In the genomic region with DNA sequence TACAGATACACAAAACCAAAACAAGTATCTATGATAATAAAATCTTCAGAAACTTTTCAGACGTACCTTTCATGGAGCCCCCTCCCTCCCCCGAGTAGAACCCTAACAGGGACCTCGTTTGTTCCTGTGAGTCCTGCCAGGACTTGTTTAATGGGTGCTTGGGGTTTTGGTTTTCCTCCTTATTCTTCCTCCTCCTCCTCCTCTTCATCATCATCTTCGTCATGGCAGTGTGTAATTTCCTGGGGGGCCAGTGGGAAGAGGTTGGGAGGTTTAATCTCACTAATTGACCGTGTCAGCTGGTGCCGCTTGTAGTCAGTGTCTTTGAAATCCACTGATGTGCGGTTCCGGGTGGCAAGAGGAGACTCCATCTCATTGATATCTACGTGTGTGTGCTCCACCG, we compare ENCODE assay signal across 23 cellular contexts.
DNase-seq lines count a peak whose midpoint lies in the region; ATAC-seq and TF ChIP-seq lines count a peak whose summit lies in the region.
"Had no signal": no experiment of that assay in that cellular context is flagged by ENCODE, and none has a peak within 500 bp of the region (broad histone marks: within the 10 kb centered on the region; RNA-seq: fewer than 3 reads in every experiment).

No MANE protein-coding gene starts in this region.

- no peak for ATAC-seq in WTC11
- ATAC-seq in memory B cell (ENCODE audit: low read depth): no peak
- no peak for ATAC-seq in stimulated activated naive B cell treated with anti-CD40 and anti-IgM and Interleukin-4, amounts not matched to agents 10 μg/mL and 1 μg/mL and 100 μg/mL, for 72 hours (replicated peaks)
- ATAC-seq: CD8-positive, alpha-beta T cell; GM12878; PC-3; Right ventricle myocardium inferior had no signal

- H3K9me3 Mint-ChIP-seq in activated naive CD4-positive, alpha-beta T cell treated with anti-CD3 and anti-CD28 coated beads, Interleukin-2, amount 10 ng/mL, durations not matched to agents 7 days and 5 days: no peaks in the 10 kb centered on the region
- H3K9me3 Mint-ChIP-seq in WTC11 (no peaks in the 10 kb centered on the region), memory B cell (no peaks in the 10 kb centered on the region)
- H3K9me3 Mint-ChIP-seq in stimulated activated naive B cell treated with anti-CD40 and anti-IgM and Interleukin-4, amounts not matched to agents 10 μg/mL and 1 μg/mL and 100 μg/mL, for 72 hours: no peaks in the 10 kb centered on the region
- H3K9me3 Mint-ChIP-seq: CD8-positive, alpha-beta T cell had no signal

- peak overlapping the region; percentile 39 for H3K27ac Mint-ChIP-seq in activated naive CD4-positive, alpha-beta T cell treated with anti-CD3 and anti-CD28 coated beads, Interleukin-2, amount 10 ng/mL, durations not matched to agents 7 days and 5 days
- H3K27ac Mint-ChIP-seq in WTC11: peak overlapping the region; percentile 62
- peak overlapping the region; percentile 50 for H3K27ac Mint-ChIP-seq in memory B cell
- peak overlapping the region; percentile 25 for H3K27ac Mint-ChIP-seq in stimulated activated naive B cell treated with anti-CD40 and anti-IgM and Interleukin-4, amounts not matched to agents 10 μg/mL and 1 μg/mL and 100 μg/mL, for 72 hours

- POLR2A ChIA-PET in WTC11 (lab: Charles Lee): no interaction called here

- no peak for DNase-seq in activated naive CD4-positive, alpha-beta T cell treated with anti-CD3 and anti-CD28 coated beads, Interleukin-2, amount 10 ng/mL, durations not matched to agents 7 days and 5 days
- DNase-seq in activated naive CD4-positive, alpha-beta T cell treated with Interleukin-2 at 50 U/mL for 16 hours: no peak
- DNase-seq in WTC11 (ENCODE audit: low spot score) (no peak), memory B cell (ENCODE audit: low spot score in 2 of 2) (no peak), NCI-H2107 treated with DMSO at 0.1 percent for 48 hours (lab: John Stamatoyannopoulos, UW; ENCODE audit: unreplicated experiment) (no peak), T-helper 1 cell (no peak)
- no peak for DNase-seq in stimulated activated naive B cell treated with anti-CD40 and anti-IgM and Interleukin-4, amounts not matched to agents 10 μg/mL and 1 μg/mL and 100 μg/mL, for 72 hours
- DNase-seq: C1 segment of cervical spinal cord; Caco-2; CD8-positive, alpha-beta T cell; GOT3; HCEC 1CT; IMR-90; KG1; MG63; NCI-H2029; NCI-H446 treated with DMSO at 0.1 percent for 48 hours; NCI-H526; NCI-H82; NK-92 treated with Interleukin-12 subunit alpha and Interleukin-12 subunit beta, amount 100 ng/mL, for 24 hours; PC-3 had no signal

- H3K4me1 Mint-ChIP-seq in activated naive CD4-positive, alpha-beta T cell treated with anti-CD3 and anti-CD28 coated beads, Interleukin-2, amount 10 ng/mL, durations not matched to agents 7 days and 5 days: no peaks in the 10 kb centered on the region
- no peaks in the 10 kb centered on the region for H3K4me1 Mint-ChIP-seq in WTC11
- H3K4me1 Mint-ChIP-seq in memory B cell: no peaks in the 10 kb centered on the region
- no peaks in the 10 kb centered on the region for H3K4me1 Mint-ChIP-seq in stimulated activated naive B cell treated with anti-CD40 and anti-IgM and Interleukin-4, amounts not matched to agents 10 μg/mL and 1 μg/mL and 100 μg/mL, for 72 hours

- CTCF ChIA-PET in activated naive CD4-positive, alpha-beta T cell treated with anti-CD3 and anti-CD28 coated beads, Interleukin-2, amount 10 ng/mL, durations not matched to agents 7 days and 5 days (lab: Charles Lee): interaction anchor here (1.1 kb wide), 1 partner anchor 21 kb away, joined by 3 read pairs; no protein-coding TSS in a partner anchor
- CTCF ChIA-PET in WTC11 (lab: Charles Lee): interaction anchor here (1.1 kb wide), 1 partner anchor 155 kb away, joined by 4 read pairs; no protein-coding TSS in a partner anchor

- peaks cover 65% of the 10 kb centered on the region for H3K36me3 Mint-ChIP-seq in activated naive CD4-positive, alpha-beta T cell treated with anti-CD3 and anti-CD28 coated beads, Interleukin-2, amount 10 ng/mL, durations not matched to agents 7 days and 5 days
- H3K36me3 Mint-ChIP-seq in WTC11 (peaks cover 72% of the 10 kb centered on the region), memory B cell (peaks cover 26% of the 10 kb centered on the region)
- peaks cover 27 to 57% of the 10 kb centered on the region in 2 donors for H3K36me3 Mint-ChIP-seq in stimulated activated naive B cell treated with anti-CD40 and anti-IgM and Interleukin-4, amounts not matched to agents 10 μg/mL and 1 μg/mL and 100 μg/mL, for 72 hours

- no peak overlapping the region for H3K4me3 Mint-ChIP-seq in activated naive CD4-positive, alpha-beta T cell treated with anti-CD3 and anti-CD28 coated beads, Interleukin-2, amount 10 ng/mL, durations not matched to agents 7 days and 5 days
- H3K4me3 Mint-ChIP-seq in WTC11 (no peak overlapping the region), memory B cell (no peak overlapping the region)
- no peak overlapping the region for H3K4me3 Mint-ChIP-seq in stimulated activated naive B cell treated with anti-CD40 and anti-IgM and Interleukin-4, amounts not matched to agents 10 μg/mL and 1 μg/mL and 100 μg/mL, for 72 hours
- H3K4me3 Mint-ChIP-seq: CD8-positive, alpha-beta T cell had no signal

- no peak for TF ChIP-seq CTCF in WTC11 (IDR thresholded peaks at IDR 0.05)

- no peaks in the 10 kb centered on the region for H3K27me3 Mint-ChIP-seq in activated naive CD4-positive, alpha-beta T cell treated with anti-CD3 and anti-CD28 coated beads, Interleukin-2, amount 10 ng/mL, durations not matched to agents 7 days and 5 days
- H3K27me3 Mint-ChIP-seq in WTC11 (ENCODE audit: low read depth): no peaks in the 10 kb centered on the region
- no peaks in the 10 kb centered on the region for H3K27me3 Mint-ChIP-seq in memory B cell
- no peaks in the 10 kb centered on the region for H3K27me3 Mint-ChIP-seq in stimulated activated naive B cell treated with anti-CD40 and anti-IgM and Interleukin-4, amounts not matched to agents 10 μg/mL and 1 μg/mL and 100 μg/mL, for 72 hours

TF ChIP-seq in WTC11, 78 proteins besides CTCF, POLR2A, EP300 and RAD21 (continues in another document):
- TF ChIP-seq MXD4 (CRISPR knock-in tag; IDR thresholded peaks at IDR 0.05; ENCODE audit: borderline replicate concordance) (no peak), CREM (CRISPR knock-in tag; IDR thresholded peaks at IDR 0.05) (no peak), ZNF232 (CRISPR knock-in tag; IDR thresholded peaks at IDR 0.05) (no peak), TEAD4 (CRISPR knock-in tag; IDR thresholded peaks at IDR 0.05) (no peak), TP53 (CRISPR knock-in tag; IDR thresholded peaks at IDR 0.05) (no peak), SMAD4 (CRISPR knock-in tag; IDR thresholded peaks at IDR 0.05) (no peak), NFATC4 (CRISPR knock-in tag; IDR thresholded peaks at IDR 0.05) (no peak), ESRRA (CRISPR knock-in tag; IDR thresholded peaks at IDR 0.05; ENCODE audit: borderline replicate concordance) (no peak), ZNF671 (CRISPR knock-in tag; IDR thresholded peaks at IDR 0.05) (no peak)
- TF ChIP-seq, protein P1, sequence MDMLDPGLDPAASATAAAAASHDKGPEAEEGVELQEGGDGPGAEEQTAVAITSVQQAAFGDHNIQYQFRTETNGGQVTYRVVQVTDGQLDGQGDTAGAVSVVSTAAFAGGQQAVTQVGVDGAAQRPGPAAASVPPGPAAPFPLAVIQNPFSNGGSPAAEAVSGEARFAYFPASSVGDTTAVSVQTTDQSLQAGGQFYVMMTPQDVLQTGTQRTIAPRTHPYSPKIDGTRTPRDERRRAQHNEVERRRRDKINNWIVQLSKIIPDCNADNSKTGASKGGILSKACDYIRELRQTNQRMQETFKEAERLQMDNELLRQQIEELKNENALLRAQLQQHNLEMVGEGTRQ (CRISPR knock-in tag; IDR thresholded peaks at IDR 0.05): no peak
- TF ChIP-seq, protein P2, sequence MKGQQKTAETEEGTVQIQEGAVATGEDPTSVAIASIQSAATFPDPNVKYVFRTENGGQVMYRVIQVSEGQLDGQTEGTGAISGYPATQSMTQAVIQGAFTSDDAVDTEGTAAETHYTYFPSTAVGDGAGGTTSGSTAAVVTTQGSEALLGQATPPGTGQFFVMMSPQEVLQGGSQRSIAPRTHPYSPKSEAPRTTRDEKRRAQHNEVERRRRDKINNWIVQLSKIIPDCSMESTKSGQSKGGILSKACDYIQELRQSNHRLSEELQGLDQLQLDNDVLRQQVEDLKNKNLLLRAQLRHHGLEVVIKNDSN (CRISPR knock-in tag; IDR thresholded peaks at IDR 0.05): no peak
- TF ChIP-seq, protein P3, sequence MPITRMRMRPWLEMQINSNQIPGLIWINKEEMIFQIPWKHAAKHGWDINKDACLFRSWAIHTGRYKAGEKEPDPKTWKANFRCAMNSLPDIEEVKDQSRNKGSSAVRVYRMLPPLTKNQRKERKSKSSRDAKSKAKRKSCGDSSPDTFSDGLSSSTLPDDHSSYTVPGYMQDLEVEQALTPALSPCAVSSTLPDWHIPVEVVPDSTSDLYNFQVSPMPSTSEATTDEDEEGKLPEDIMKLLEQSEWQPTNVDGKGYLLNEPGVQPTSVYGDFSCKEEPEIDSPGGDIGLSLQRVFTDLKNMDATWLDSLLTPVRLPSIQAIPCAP (CRISPR knock-in tag; IDR thresholded peaks at IDR 0.05): no peak
- TF ChIP-seq, protein P4, sequence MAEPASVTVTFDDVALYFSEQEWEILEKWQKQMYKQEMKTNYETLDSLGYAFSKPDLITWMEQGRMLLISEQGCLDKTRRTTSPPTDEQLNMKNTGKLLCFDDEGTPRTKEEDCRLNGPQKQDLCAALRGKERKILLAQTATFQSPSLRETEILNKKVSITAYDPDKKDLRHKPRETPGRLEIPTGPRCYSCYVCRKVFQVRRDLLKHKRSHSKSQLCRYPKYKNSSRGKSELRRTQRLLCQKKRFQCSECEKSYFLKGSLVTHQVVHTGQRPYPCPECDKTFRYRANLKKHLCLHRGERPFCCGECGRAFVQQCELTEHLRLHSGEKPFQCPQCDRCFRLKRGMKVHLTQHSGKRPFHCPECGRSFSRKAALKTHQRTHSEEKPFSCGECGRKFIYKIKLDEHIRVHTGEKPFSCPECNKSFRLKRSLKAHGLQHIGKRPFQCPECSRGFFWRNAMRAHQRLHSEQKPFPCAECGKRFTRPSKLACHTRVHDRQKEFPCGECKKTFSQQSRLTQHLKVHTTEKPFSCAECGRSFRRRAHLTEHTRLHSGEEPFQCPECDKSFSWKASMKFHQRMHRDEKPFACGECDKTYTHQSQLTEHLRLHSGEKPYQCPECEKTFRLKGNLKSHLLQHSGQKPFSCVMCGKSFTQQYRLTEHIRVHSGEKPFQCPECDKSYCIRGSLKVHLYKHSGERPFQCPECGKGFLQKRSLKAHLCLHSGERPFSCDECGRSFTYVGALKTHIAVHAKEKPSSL (CRISPR knock-in tag; conservative IDR thresholded peaks at IDR 0.05): no peak
